ENCODE assay signal across 25 cellular contexts in genomic region chr14:25358330-25358729, GRCh38.
DNase-seq lines count a peak whose midpoint lies in the region; ATAC-seq, FAIRE-seq and TF ChIP-seq lines count a peak whose summit lies in the region.
"Had no signal": no experiment of that assay in that cellular context is flagged by ENCODE, and none has a peak within 500 bp of the region (broad histone marks: within the 10 kb centered on the region; RNA-seq: fewer than 3 reads in every experiment).

No MANE protein-coding gene starts in this region.

- H3K9me3 ChIP-seq in transverse colon (no peaks in the 10 kb centered on the region), endodermal cell (ENCODE audit: control insufficient read depth, low read length) (no peaks in the 10 kb centered on the region)
- H3K9me3 ChIP-seq: A549; BLaER1 treated with 17β-estradiol and CSF1 and Interleukin-3, amounts not matched to agents 10 nM and 100 nM; Caco-2 had no signal

- TF ChIP-seq POLR2A in transverse colon (IDR thresholded peaks at IDR 0.05) = no peak

- H3K4me3 ChIP-seq in bronchial epithelial cell (ENCODE audit: low read depth, low read length) = no peak overlapping the region
- H3K4me3 ChIP-seq in transverse colon = no peak overlapping the region
- no peak overlapping the region for H3K4me3 ChIP-seq in endodermal cell (ENCODE audit: low read length)
- H3K4me3 ChIP-seq: A549; BLaER1 treated with 17β-estradiol and CSF1 and Interleukin-3, amounts not matched to agents 10 nM and 100 nM; GM12878 had no signal

- TF ChIP-seq CTCF in bronchial epithelial cell (IDR thresholded peaks at IDR 0.05; ENCODE audit: insufficient read depth, low read length, severe bottlenecking) (no peak), transverse colon (IDR thresholded peaks at IDR 0.05) (no peak), endodermal cell (conservative IDR thresholded peaks at IDR 0.05) (no peak)

- H3K9me3 Mint-ChIP-seq in endodermal cell = no peaks in the 10 kb centered on the region

- H3K36me3 Mint-ChIP-seq in endodermal cell (ENCODE audit: low read depth) = no peaks in the 10 kb centered on the region
- H3K36me3 Mint-ChIP-seq: CD8-positive, alpha-beta T cell had no signal

- 33 to 48% methylated on average over 1 of the region's 1 CpG for WGBS in transverse colon (ENCODE audit: low coverage in 1 of 2), 2 donors
- 92% methylated on average over 1 of the region's 1 CpG; no CpG with 5 or more reads in 1 of the 2 experiments for WGBS in endodermal cell (ENCODE audit: insufficient coverage in 1 of 2, insufficient read length in 1 of 2), 2 experiments

- H3K4me1 Mint-ChIP-seq in endodermal cell = no peaks in the 10 kb centered on the region
- H3K4me1 Mint-ChIP-seq: B cell had no signal

- H3K27me3 ChIP-seq in bronchial epithelial cell (ENCODE audit: control insufficient read depth, insufficient read depth, low read length) = no peaks in the 10 kb centered on the region
- H3K27me3 ChIP-seq in transverse colon = no peaks in the 10 kb centered on the region
- no peaks in the 10 kb centered on the region for H3K27me3 ChIP-seq in endodermal cell (ENCODE audit: control insufficient read depth, insufficient read depth, low read length, poor library complexity, severe bottlenecking)
- H3K27me3 ChIP-seq: BLaER1 treated with 17β-estradiol and CSF1 and Interleukin-3, amounts not matched to agents 10 nM and 100 nM had no signal

- H3K9ac ChIP-seq in endodermal cell (ENCODE audit: extremely low read depth, low read length, poor library complexity, severe bottlenecking) = no peak overlapping the region
- H3K9ac ChIP-seq: BLaER1 treated with 17β-estradiol and CSF1 and Interleukin-3, amounts not matched to agents 10 nM and 100 nM had no signal

- DNase-seq in bronchial epithelial cell (ENCODE audit: low read depth) (no peak), left colon (no peak), transverse colon (peak; percentile 13), endodermal cell (no peak)
- no peak for DNase-seq in stimulated activated naive CD4-positive, alpha-beta T cell (lab: John Stamatoyannopoulos, UW)
- DNase-seq: AML-193; Caco-2; Calu3; CD4-positive, alpha-beta T cell; CD8-positive, alpha-beta T cell; DMS153; DMS53; DMS79; DND-41; EL; GDM1 had no signal

- H3K27ac ChIP-seq in transverse colon (peak overlapping the region in 1 of 4 donors; percentile 5), endodermal cell (ENCODE audit: low read depth, low read length) (no peak overlapping the region)
- H3K27ac ChIP-seq: 22Rv1; A549; BLaER1 treated with 17β-estradiol and CSF1 and Interleukin-3, amounts not matched to agents 10 nM and 100 nM; C4-2B had no signal

- intact Hi-C loops in left colon (cut with DNase I, micrococcal nuclease) = no loop called here
- intact Hi-C loops in transverse colon (cut with DNase I; ENCODE audit: low total_unique reads) = no loop called here

- peak; percentile 96 for ATAC-seq in left colon
- ATAC-seq: A549; CD8-positive, alpha-beta T cell; GM12878 had no signal

- TF ChIP-seq EP300 in transverse colon (IDR thresholded peaks at IDR 0.05; ENCODE audit: low read depth) = no peak

- H3K4me3 Mint-ChIP-seq in endodermal cell = no peak overlapping the region
- H3K4me3 Mint-ChIP-seq: B cell; CD4-positive, alpha-beta T cell; CD8-positive, alpha-beta T cell had no signal

- in situ Hi-C loops in transverse colon (cut with MboI; ENCODE audit: low pct_ligation_motif_present in 1 of 4, low pct_unique_long_range_greater_than_20kb in 1 of 4, low sequenced_read_pairs in 3 of 4) = no loop called here

- no peaks in the 10 kb centered on the region for H3K27me3 Mint-ChIP-seq in endodermal cell (ENCODE audit: insufficient read depth)
- H3K27me3 Mint-ChIP-seq: B cell; CD4-positive, alpha-beta T cell had no signal

- FAIRE-seq in bronchial epithelial cell (lab: Jason Lieb, UNC) = peak; percentile 18
- FAIRE-seq: A549, D721Med, GM12878, GM12892, GM18507 had no signal

- H3K4me1 ChIP-seq in transverse colon (peaks cover 0 to 9% (median 0%) of the 10 kb centered on the region in 4 donors), endodermal cell (ENCODE audit: control insufficient read depth, insufficient read depth, low read length) (no peaks in the 10 kb centered on the region)
- H3K4me1 ChIP-seq: A549; BLaER1 treated with 17β-estradiol and CSF1 and Interleukin-3, amounts not matched to agents 10 nM and 100 nM; Caco-2 had no signal

- H3K36me3 ChIP-seq in bronchial epithelial cell (ENCODE audit: control insufficient read depth, insufficient read depth, low read length) (no peaks in the 10 kb centered on the region), transverse colon (no peaks in the 10 kb centered on the region), endodermal cell (ENCODE audit: control insufficient read depth, insufficient read depth, low read length) (no peaks in the 10 kb centered on the region)
- H3K36me3 ChIP-seq: BLaER1 treated with 17β-estradiol and CSF1 and Interleukin-3, amounts not matched to agents 10 nM and 100 nM had no signal

- no peak overlapping the region for H3K27ac Mint-ChIP-seq in endodermal cell
- H3K27ac Mint-ChIP-seq: B cell; CD4-positive, alpha-beta T cell; CD8-positive, alpha-beta T cell had no signal
